ENCODE assay signal across 1 cellular context in the genomic region with DNA sequence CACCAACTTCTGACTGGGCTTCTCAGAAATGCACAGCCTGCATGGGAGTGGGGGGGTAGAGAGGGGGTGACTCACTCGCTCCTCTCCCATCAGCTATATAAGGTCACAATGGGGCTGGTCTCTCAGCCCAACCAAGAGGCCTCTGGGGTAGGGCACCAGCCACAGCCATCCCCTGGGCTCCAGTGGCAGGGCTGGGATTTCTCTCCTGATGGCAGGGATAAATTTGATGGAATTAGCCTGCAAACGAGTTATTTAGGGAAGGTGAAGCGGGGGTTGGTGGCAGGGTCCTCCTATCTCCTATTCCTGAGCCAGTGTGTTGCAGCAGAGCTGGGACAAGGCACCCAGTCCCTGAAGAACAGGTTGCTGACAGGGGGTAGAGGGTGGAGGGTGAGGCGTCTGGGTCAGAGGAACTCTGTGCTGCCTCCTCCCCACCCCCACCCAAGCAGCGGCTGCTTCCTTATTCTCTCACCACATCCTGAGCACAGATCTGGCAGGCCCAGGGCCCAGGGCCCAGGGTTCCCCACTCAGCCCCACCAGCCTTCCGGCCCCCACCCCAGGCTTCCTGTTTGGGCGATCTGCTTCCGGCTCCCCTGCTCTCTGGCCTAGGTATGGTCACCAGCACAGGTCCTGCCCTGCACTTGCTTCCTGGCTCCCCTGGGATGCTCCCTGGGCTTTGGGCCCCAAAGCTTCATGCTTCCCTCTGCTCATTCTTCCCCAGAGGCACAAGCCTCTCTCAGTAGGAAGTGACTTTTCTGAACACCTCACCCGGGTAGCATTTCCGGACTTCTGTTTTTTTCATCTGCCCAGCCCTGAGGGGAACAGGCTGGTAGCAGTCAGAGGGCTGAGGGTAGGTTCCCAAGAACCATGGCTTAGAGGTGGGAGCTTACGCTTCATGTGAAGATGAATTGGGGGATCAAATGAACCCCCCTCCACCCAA.
TF ChIP-seq lines count a peak whose summit lies in the region.

No MANE protein-coding gene starts in this region.

TF ChIP-seq in K562, 482 proteins besides CTCF, POLR2A, EP300 and RAD21 (continued from another document):
- TF ChIP-seq, protein P1, sequence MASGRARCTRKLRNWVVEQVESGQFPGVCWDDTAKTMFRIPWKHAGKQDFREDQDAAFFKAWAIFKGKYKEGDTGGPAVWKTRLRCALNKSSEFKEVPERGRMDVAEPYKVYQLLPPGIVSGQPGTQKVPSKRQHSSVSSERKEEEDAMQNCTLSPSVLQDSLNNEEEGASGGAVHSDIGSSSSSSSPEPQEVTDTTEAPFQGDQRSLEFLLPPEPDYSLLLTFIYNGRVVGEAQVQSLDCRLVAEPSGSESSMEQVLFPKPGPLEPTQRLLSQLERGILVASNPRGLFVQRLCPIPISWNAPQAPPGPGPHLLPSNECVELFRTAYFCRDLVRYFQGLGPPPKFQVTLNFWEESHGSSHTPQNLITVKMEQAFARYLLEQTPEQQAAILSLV (tag; IDR thresholded peaks at IDR 0.05): peak; percentile 38; the same call in 1 of the 2 replicates
- TF ChIP-seq FUS (optimal IDR thresholded peaks at IDR 0.05; ENCODE audit: low read depth, low read length) (no peak), ZNF354B (CRISPR knock-in tag; IDR thresholded peaks at IDR 0.05) (no peak), ZNF707 (CRISPR knock-in tag; conservative IDR thresholded peaks at IDR 0.05) (no peak), HSF4 (CRISPR knock-in tag; IDR thresholded peaks at IDR 0.05; ENCODE audit: borderline replicate concordance) (no peak), ZNF3 (CRISPR knock-in tag; IDR thresholded peaks at IDR 0.05) (no peak), KDM4B (IDR thresholded peaks at IDR 0.05; ENCODE audit: borderline replicate concordance in 2 of 2, low read depth in 1 of 2) (peak in 1 of 2 experiments; percentile 95; a peak in 2 of 4 replicates), ZNF316 (IDR thresholded peaks at IDR 0.05) (peak; percentile 31), HNRNPLL (IDR thresholded peaks at IDR 0.05; ENCODE audit: low read depth, low read length, poor library complexity, severe bottlenecking) (peak; percentile 38), ZNF695 (CRISPR knock-in tag; IDR thresholded peaks at IDR 0.05) (no peak), SLC30A9 (CRISPR knock-in tag; IDR thresholded peaks at IDR 0.05) (no peak), ZNF696 (CRISPR knock-in tag; conservative IDR thresholded peaks at IDR 0.05) (no peak), POLR3A (IDR thresholded peaks at IDR 0.05; ENCODE audit: borderline replicate concordance, extremely low read depth, insufficient read depth, insufficient read length) (no peak), CC2D1A (IDR thresholded peaks at IDR 0.05) (no peak; the same call in 1 of the 2 replicates), SMARCA4 (IDR thresholded peaks at IDR 0.05) (peak; percentile 86), ZNF175 (CRISPR knock-in tag; IDR thresholded peaks at IDR 0.05; ENCODE audit: low read depth) (no peak), ZBTB1 (CRISPR knock-in tag; IDR thresholded peaks at IDR 0.05; ENCODE audit: borderline replicate concordance, low read depth) (no peak), RBFOX2 (IDR thresholded peaks at IDR 0.05; ENCODE audit: low read depth, low read length) (peak; percentile 91), MTF1 (CRISPR knock-in tag; IDR thresholded peaks at IDR 0.05; ENCODE audit: borderline replicate concordance) (no peak), NFATC3 (IDR thresholded peaks at IDR 0.05) (peak; percentile 83; the same call in 1 of the 2 replicates), ZNF551 (CRISPR knock-in tag; IDR thresholded peaks at IDR 0.05) (no peak), CSDE1 (IDR thresholded peaks at IDR 0.05) (no peak), ZNF184 (CRISPR knock-in tag; IDR thresholded peaks at IDR 0.05) (no peak), ZNF75A (CRISPR knock-in tag; IDR thresholded peaks at IDR 0.05) (no peak), U2AF2 (optimal IDR thresholded peaks at IDR 0.05; ENCODE audit: low read depth, low read length) (no peak), CTBP1 (IDR thresholded peaks at IDR 0.05; ENCODE audit: borderline replicate concordance) (peak; percentile 75; the same call in 1 of the 2 replicates), ELF1 (tag; IDR thresholded peaks at IDR 0.05) (peak; percentile 95), DNMT1 (IDR thresholded peaks at IDR 0.05) (peak; percentile 80), HDGF (IDR thresholded peaks at IDR 0.05) (0 out of 2 replicates have a peak, but pooled peaks have one; percentile 25), CBX1 (IDR thresholded peaks at IDR 0.05; ENCODE audit: low read depth) (peak; percentile 73; the same call in 1 of the 2 replicates), RBM14 (IDR thresholded peaks at IDR 0.05; ENCODE audit: borderline replicate concordance, insufficient read depth, low read depth, low read length) (no peak)
- TF ChIP-seq, protein P2, sequence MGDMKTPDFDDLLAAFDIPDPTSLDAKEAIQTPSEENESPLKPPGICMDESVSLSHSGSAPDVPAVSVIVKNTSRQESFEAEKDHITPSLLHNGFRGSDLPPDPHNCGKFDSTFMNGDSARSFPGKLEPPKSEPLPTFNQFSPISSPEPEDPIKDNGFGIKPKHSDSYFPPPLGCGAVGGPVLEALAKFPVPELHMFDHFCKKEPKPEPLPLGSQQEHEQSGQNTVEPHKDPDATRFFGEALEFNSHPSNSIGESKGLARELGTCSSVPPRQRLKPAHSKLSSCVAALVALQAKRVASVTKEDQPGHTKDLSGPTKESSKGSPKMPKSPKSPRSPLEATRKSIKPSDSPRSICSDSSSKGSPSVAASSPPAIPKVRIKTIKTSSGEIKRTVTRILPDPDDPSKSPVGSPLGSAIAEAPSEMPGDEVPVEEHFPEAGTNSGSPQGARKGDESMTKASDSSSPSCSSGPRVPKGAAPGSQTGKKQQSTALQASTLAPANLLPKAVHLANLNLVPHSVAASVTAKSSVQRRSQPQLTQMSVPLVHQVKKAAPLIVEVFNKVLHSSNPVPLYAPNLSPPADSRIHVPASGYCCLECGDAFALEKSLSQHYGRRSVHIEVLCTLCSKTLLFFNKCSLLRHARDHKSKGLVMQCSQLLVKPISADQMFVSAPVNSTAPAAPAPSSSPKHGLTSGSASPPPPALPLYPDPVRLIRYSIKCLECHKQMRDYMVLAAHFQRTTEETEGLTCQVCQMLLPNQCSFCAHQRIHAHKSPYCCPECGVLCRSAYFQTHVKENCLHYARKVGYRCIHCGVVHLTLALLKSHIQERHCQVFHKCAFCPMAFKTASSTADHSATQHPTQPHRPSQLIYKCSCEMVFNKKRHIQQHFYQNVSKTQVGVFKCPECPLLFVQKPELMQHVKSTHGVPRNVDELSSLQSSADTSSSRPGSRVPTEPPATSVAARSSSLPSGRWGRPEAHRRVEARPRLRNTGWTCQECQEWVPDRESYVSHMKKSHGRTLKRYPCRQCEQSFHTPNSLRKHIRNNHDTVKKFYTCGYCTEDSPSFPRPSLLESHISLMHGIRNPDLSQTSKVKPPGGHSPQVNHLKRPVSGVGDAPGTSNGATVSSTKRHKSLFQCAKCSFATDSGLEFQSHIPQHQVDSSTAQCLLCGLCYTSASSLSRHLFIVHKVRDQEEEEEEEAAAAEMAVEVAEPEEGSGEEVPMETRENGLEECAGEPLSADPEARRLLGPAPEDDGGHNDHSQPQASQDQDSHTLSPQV (IDR thresholded peaks at IDR 0.05): no peak
- TF ChIP-seq, protein P3, sequence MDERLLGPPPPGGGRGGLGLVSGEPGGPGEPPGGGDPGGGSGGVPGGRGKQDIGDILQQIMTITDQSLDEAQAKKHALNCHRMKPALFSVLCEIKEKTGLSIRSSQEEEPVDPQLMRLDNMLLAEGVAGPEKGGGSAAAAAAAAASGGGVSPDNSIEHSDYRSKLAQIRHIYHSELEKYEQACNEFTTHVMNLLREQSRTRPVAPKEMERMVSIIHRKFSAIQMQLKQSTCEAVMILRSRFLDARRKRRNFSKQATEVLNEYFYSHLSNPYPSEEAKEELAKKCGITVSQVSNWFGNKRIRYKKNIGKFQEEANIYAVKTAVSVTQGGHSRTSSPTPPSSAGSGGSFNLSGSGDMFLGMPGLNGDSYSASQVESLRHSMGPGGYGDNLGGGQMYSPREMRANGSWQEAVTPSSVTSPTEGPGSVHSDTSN (CRISPR knock-in tag; IDR thresholded peaks at IDR 0.05; ENCODE audit: low read depth): no peak
- TF ChIP-seq, protein P3 (tag; conservative IDR thresholded peaks at IDR 0.05; ENCODE audit: low read depth): no peak
- TF ChIP-seq, protein P4, sequence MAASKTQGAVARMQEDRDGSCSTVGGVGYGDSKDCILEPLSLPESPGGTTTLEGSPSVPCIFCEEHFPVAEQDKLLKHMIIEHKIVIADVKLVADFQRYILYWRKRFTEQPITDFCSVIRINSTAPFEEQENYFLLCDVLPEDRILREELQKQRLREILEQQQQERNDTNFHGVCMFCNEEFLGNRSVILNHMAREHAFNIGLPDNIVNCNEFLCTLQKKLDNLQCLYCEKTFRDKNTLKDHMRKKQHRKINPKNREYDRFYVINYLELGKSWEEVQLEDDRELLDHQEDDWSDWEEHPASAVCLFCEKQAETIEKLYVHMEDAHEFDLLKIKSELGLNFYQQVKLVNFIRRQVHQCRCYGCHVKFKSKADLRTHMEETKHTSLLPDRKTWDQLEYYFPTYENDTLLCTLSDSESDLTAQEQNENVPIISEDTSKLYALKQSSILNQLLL (CRISPR knock-in tag; IDR thresholded peaks at IDR 0.05; ENCODE audit: borderline replicate concordance): no peak
